Comparison of ENCODE assay signal across 16 cellular contexts in genomic region chr10:132229096-132229495, GRCh38. TPM values are rescaled to one million over a fixed set of nuclear protein-coding genes. Genes with fewer than 3 reads are reported as not detected.
DNase-seq lines count a peak whose midpoint lies in the region; ATAC-seq and TF ChIP-seq lines count a peak whose summit lies in the region.
"Had no signal": no experiment of that assay in that cellular context is flagged by ENCODE, and none has a peak within 500 bp of the region (broad histone marks: within the 10 kb centered on the region; RNA-seq: fewer than 3 reads in every experiment).

No MANE protein-coding gene starts in this region.

- H3K36me3 ChIP-seq in HEK293 (ENCODE audit: control insufficient read depth in 2 of 2, insufficient read depth in 1 of 2, low read length in 2 of 2) (no peaks in the 10 kb centered on the region), PC-3 (ENCODE audit: low read depth, low read length) (no peaks in the 10 kb centered on the region)

- no peaks in the 10 kb centered on the region for H3F3A ChIP-seq in PC-3 (ENCODE audit: low read length, unreplicated experiment)

- no peaks in the 10 kb centered on the region for H3K9me3 Mint-ChIP-seq in activated T-cell treated with anti-CD3 and anti-CD28 coated beads, Interleukin-2, amount 50 U/mL, for 24 hours
- no peaks in the 10 kb centered on the region for H3K9me3 Mint-ChIP-seq in stimulated activated memory B cell treated with anti-CD40 and anti-IgM and Interleukin-4, amounts not matched to agents 10 μg/mL and 1 μg/mL and 100 μg/mL, for 72 hours
- H3K9me3 Mint-ChIP-seq: activated naive CD4-positive, alpha-beta T cell treated with anti-CD3 and anti-CD28 coated beads, Interleukin-2, amount 10 ng/mL, durations not matched to agents 7 days and 5 days had no signal

- no peaks in the 10 kb centered on the region for H3K27me3 ChIP-seq in PC-3 (ENCODE audit: low read length)
- H3K27me3 ChIP-seq: dorsolateral prefrontal cortex had no signal

- no peak overlapping the region for H3K4me2 ChIP-seq in PC-3 (ENCODE audit: low read length)

- H3K4me1 ChIP-seq in HEK293 (ENCODE audit: control insufficient read depth, insufficient read depth, low read length) (no peaks in the 10 kb centered on the region), PC-3 (ENCODE audit: insufficient read depth, low read length) (no peaks in the 10 kb centered on the region)

- no peak for ATAC-seq in stimulated activated memory B cell treated with anti-CD40 and anti-IgM and Interleukin-4, amounts not matched to agents 10 μg/mL and 1 μg/mL and 100 μg/mL, for 72 hours
- ATAC-seq in PC-3 = no peak

- peaks cover 22% of the 10 kb centered on the region for H3K4me1 Mint-ChIP-seq in activated T-cell treated with anti-CD3 and anti-CD28 coated beads, Interleukin-2, amount 50 U/mL, for 24 hours (ENCODE audit: low read depth)
- peaks cover 21% of the 10 kb centered on the region for H3K4me1 Mint-ChIP-seq in stimulated activated memory B cell treated with anti-CD40 and anti-IgM and Interleukin-4, amounts not matched to agents 10 μg/mL and 1 μg/mL and 100 μg/mL, for 72 hours

- no peak overlapping the region for H2AFZ ChIP-seq in PC-3 (ENCODE audit: low read length)

- TF ChIP-seq CTCF in HEK293 (tag by site-specific recombination; IDR thresholded peaks at IDR 0.05) (no peak), PC-3 (conservative IDR thresholded peaks at IDR 0.05; ENCODE audit: low read depth, low read length) (no peak)

- no peaks in the 10 kb centered on the region for H3K9me2 ChIP-seq in PC-3 (replicated peaks; ENCODE audit: low read length)

- no peak for DNase-seq in activated T-cell treated with anti-CD3 and anti-CD28 coated beads, Interleukin-2, amount 50 U/mL, for 24 hours
- DNase-seq in activated T-cell treated with anti-CD3 and anti-CD28 coated beads for 4 hours (no peak), glomerular visceral epithelial cell (ENCODE audit: extremely low spot score) (peak; percentile 20), PC-3 (no peak)
- no peak for DNase-seq in stimulated activated CD4-positive, alpha-beta T cell treated with anti-CD3 and anti-CD28 coated beads, Interleukin-2, amount 100 ng/mL, for 24 hours
- DNase-seq: ACHN, cerebellar nuclear complex, dorsolateral prefrontal cortex, HCEC 1CT, NCI-H1694, NCI-H526 treated with DMSO at 0.1 percent for 48 hours had no signal

- no peaks in the 10 kb centered on the region for H4K20me1 ChIP-seq in PC-3 (ENCODE audit: low read length)

- H3K36me3 Mint-ChIP-seq in activated T-cell treated with anti-CD3 and anti-CD28 coated beads, Interleukin-2, amount 50 U/mL, for 24 hours (ENCODE audit: low read depth) = no peaks in the 10 kb centered on the region
- H3K36me3 Mint-ChIP-seq in stimulated activated memory B cell treated with anti-CD40 and anti-IgM and Interleukin-4, amounts not matched to agents 10 μg/mL and 1 μg/mL and 100 μg/mL, for 72 hours = no peaks in the 10 kb centered on the region
- H3K36me3 Mint-ChIP-seq: activated naive CD4-positive, alpha-beta T cell treated with anti-CD3 and anti-CD28 coated beads, Interleukin-2, amount 10 ng/mL, durations not matched to agents 7 days and 5 days had no signal

- no peak overlapping the region for H3K9ac ChIP-seq in PC-3 (ENCODE audit: low read length)

- no TSS peak for BruUV-seq in PC-3 (replicated peaks; lab: Mats Ljungman, UMichigan)

- H3K27ac ChIP-seq in HEK293 (ENCODE audit: extremely low read depth, low read depth, low read length) (no peak overlapping the region), PC-3 (ENCODE audit: low read length) (no peak overlapping the region)
- H3K27ac ChIP-seq: HL-60, RWPE1 had no signal

- no peak overlapping the region for H3K4me3 Mint-ChIP-seq in activated T-cell treated with anti-CD3 and anti-CD28 coated beads, Interleukin-2, amount 50 U/mL, for 24 hours
- no peak overlapping the region for H3K4me3 Mint-ChIP-seq in stimulated activated memory B cell treated with anti-CD40 and anti-IgM and Interleukin-4, amounts not matched to agents 10 μg/mL and 1 μg/mL and 100 μg/mL, for 72 hours

- no peaks in the 10 kb centered on the region for H3K9me3 ChIP-seq in HEK293 (ENCODE audit: control insufficient read depth, insufficient read depth, low read depth, low read length)
- H3K9me3 ChIP-seq in PC-3 (ENCODE audit: low read length) = no peaks in the 10 kb centered on the region

- H3K79me2 ChIP-seq in PC-3 (ENCODE audit: low read length) = no peaks in the 10 kb centered on the region

- H3K27me3 Mint-ChIP-seq in activated T-cell treated with anti-CD3 and anti-CD28 coated beads, Interleukin-2, amount 50 U/mL, for 24 hours = no peaks in the 10 kb centered on the region
- H3K27me3 Mint-ChIP-seq in stimulated activated memory B cell treated with anti-CD40 and anti-IgM and Interleukin-4, amounts not matched to agents 10 μg/mL and 1 μg/mL and 100 μg/mL, for 72 hours = no peaks in the 10 kb centered on the region
- H3K27me3 Mint-ChIP-seq: activated naive CD4-positive, alpha-beta T cell treated with anti-CD3 and anti-CD28 coated beads, Interleukin-2, amount 10 ng/mL, durations not matched to agents 7 days and 5 days had no signal

- intact Hi-C loops in PC-3 (cut with micrococcal nuclease) = no loop called here

- CTCF ChIA-PET in HEK293 (lab: Yijun Ruan, JAX) (no interaction called here), PC-3 (lab: Charles Lee) (no interaction called here)

- peak overlapping the region; percentile 87 for H3K27ac Mint-ChIP-seq in activated T-cell treated with anti-CD3 and anti-CD28 coated beads, Interleukin-2, amount 50 U/mL, for 24 hours
- H3K27ac Mint-ChIP-seq in stimulated activated memory B cell treated with anti-CD40 and anti-IgM and Interleukin-4, amounts not matched to agents 10 μg/mL and 1 μg/mL and 100 μg/mL, for 72 hours = peak overlapping the region; percentile 81

- POLR2A ChIA-PET in HEK293 (lab: Yijun Ruan, JAX) (interaction anchor here (0.6 kb wide), 1 partner anchor 33 kb away, joined by 3 read pairs; no protein-coding TSS in a partner anchor), PC-3 (lab: Charles Lee; ENCODE audit: unreplicated experiment) (no interaction called here)

- no peak overlapping the region for H3K4me3 ChIP-seq in HEK293 (ENCODE audit: low read depth, low read length)
- H3K4me3 ChIP-seq in PC-3 (ENCODE audit: low read length) = no peak overlapping the region

TF ChIP-seq in HEK293, 187 proteins besides CTCF, POLR2A, EP300 and RAD21:
- no peak for TF ChIP-seq ZNF704 (tag by site-specific recombination; IDR thresholded peaks at IDR 0.05)
- 0 out of 2 replicates have a peak, but pooled peaks have one; percentile 16 for TF ChIP-seq ZBTB17 (tag by site-specific recombination; IDR thresholded peaks at IDR 0.05)

RNA-seq across cellular contexts. Expression of gene DPYSL4, which starts 42.3 kb away (rescaled TPM):
- 10.2 and 10.9 TPM in 2 replicates for total RNA-seq in PC-3 (2014; rRNA removed)
